In the genomic region with DNA sequence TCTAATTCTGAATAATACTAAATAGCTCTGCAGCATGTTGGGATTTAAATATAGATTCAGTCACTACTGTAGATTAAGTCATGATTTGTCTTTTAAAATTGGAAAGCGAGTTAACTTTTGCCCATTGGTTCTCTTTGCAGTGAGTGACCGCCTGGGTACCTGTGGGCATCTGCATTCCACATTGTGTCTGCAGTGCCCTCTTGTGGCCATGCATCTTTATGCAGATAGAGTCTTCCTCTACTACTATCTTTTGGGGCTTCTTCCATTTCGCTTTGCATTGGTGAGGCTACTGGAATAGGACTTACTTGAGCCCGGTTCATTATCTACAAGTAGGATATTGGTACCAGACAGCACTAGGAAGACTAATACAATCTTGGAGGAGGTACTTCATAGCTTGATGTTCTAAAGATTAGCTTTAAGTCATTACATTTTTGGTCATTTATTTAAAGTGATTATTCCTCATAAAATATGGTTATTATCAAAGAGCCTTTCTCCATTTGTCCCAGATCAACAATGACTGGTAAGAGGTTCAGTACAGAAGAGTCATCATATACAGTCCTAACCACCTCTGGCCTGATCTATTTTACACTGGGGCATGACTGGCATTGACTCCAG, we compare ENCODE assay signal across 8 cellular contexts.
DNase-seq lines count a peak whose midpoint lies in the region; ATAC-seq and TF ChIP-seq lines count a peak whose summit lies in the region.

No MANE protein-coding gene starts in this region.

- H3K36me3 ChIP-seq in breast epithelium (no peaks in the 10 kb centered on the region), HCT116 (ENCODE audit: control insufficient read depth in 1 of 2, insufficient read depth in 2 of 2, low read length in 2 of 2) (no peaks in the 10 kb centered on the region), MG63 (no peaks in the 10 kb centered on the region)

- no peaks in the 10 kb centered on the region for H3K27me3 Mint-ChIP-seq in MCF 10A (ENCODE audit: insufficient read depth, unreplicated experiment)
- H3K27me3 Mint-ChIP-seq in T-helper 2 cell treated with Interferon-gamma antibody and Interleukin-4, amounts not matched to agents 5 μg/mL and 100 μg/mL, for 36 hours (ENCODE audit: low read depth): no peaks in the 10 kb centered on the region

- H3K9ac ChIP-seq in HCT116 (ENCODE audit: low read length): no peak overlapping the region

- H3K9me3 ChIP-seq in breast epithelium (no peaks in the 10 kb centered on the region), HCT116 (ENCODE audit: control insufficient read depth in 1 of 2, insufficient read depth in 1 of 2, low read depth in 1 of 2, low read length in 2 of 2) (no peaks in the 10 kb centered on the region), MG63 (no peaks in the 10 kb centered on the region)

- TF ChIP-seq RAD21 in HCT116 (IDR thresholded peaks at IDR 0.05; ENCODE audit: low read depth): peak; percentile 62

- in situ Hi-C loops in T47D (cut with HindIII; ENCODE audit: low pct_unique_long_range_greater_than_20kb, low sequenced_read_pairs): no loop called here

- intact Hi-C loops in MCF 10A (cut with micrococcal nuclease) (loop anchor here (1.0 to 5.0 kb wide), 3 partner anchors 28 to 440 kb away; no protein-coding TSS in a partner anchor), breast epithelium (cut with DNase I; ENCODE audit: low total_unique reads) (no loop called here), HCT116 (cut with micrococcal nuclease) (no loop called here)

- RAD21 ChIA-PET in HCT116 (lab: Charles Lee; ENCODE audit: low non-redundant PET in 1 of 2, low total read pairs in 2 of 2, uncharacterized antibody in 2 of 2, unreplicated experiment in 2 of 2): no interaction called here

- H3K79me2 ChIP-seq in HCT116 (ENCODE audit: insufficient read depth, low read length): no peaks in the 10 kb centered on the region

- no peak overlapping the region for H3K4me2 ChIP-seq in HCT116 (ENCODE audit: low read length)

- H3K4me3 Mint-ChIP-seq in MCF 10A (ENCODE audit: unreplicated experiment): no peak overlapping the region
- no peak overlapping the region for H3K4me3 Mint-ChIP-seq in T-helper 2 cell treated with Interferon-gamma antibody and Interleukin-4, amounts not matched to agents 5 μg/mL and 100 μg/mL, for 36 hours

- TF ChIP-seq CTCF in MCF 10A (IDR thresholded peaks at IDR 0.05; ENCODE audit: unreplicated experiment): peak; percentile 81
- peak in 1 of 3 donors; percentile 52 for TF ChIP-seq CTCF in breast epithelium (IDR thresholded peaks at IDR 0.05)
- peak; percentile 44 to 95 (median 86); a peak in 5 of 6 replicates for TF ChIP-seq CTCF in HCT116 (IDR thresholded peaks at IDR 0.05 in 2 of 3, conservative IDR thresholded peaks at IDR 0.05 in 1 of 3; ENCODE audit: borderline replicate concordance in 1 of 3, insufficient read depth in 1 of 3, low read depth in 2 of 3, low read length in 2 of 3)

- H3K27me3 ChIP-seq in breast epithelium: no peaks in the 10 kb centered on the region
- no peaks in the 10 kb centered on the region for H3K27me3 ChIP-seq in HCT116 (ENCODE audit: insufficient read depth, low read length)
- H3K27me3 ChIP-seq in MG63: no peaks in the 10 kb centered on the region

- no peak for TF ChIP-seq POLR2A in breast epithelium (IDR thresholded peaks at IDR 0.05)
- no peak for TF ChIP-seq POLR2A in HCT116 (IDR thresholded peaks at IDR 0.05; ENCODE audit: borderline replicate concordance, extremely low read depth, insufficient read depth, insufficient read length)

- CTCF ChIA-PET in MCF 10A (lab: Yijun Ruan, JAX) (interaction anchor here (0.5 to 3.4 kb wide), 25 partner anchors 8 to 1498 kb away, joined by 3 to 30 read pairs (median 3); no protein-coding TSS in a partner anchor), HCT116 (lab: Charles Lee) (interaction anchor here (1.2 to 1.6 kb wide), 4 partner anchors 8 to 1645 kb away, joined by 3 to 5 read pairs (median 3); no protein-coding TSS in a partner anchor)

- no peak overlapping the region for H2AFZ ChIP-seq in HCT116 (ENCODE audit: low read depth, low read length, poor library complexity, severe bottlenecking)

- POLR2A ChIA-PET in MCF 10A (lab: Yijun Ruan, JAX) (interaction anchor here (0.6 kb wide), 1 partner anchor 834 kb away, joined by 3 read pairs; no protein-coding TSS in a partner anchor), HCT116 (lab: Charles Lee) (no interaction called here)

- no peaks in the 10 kb centered on the region for H3K9me3 Mint-ChIP-seq in MCF 10A (ENCODE audit: unreplicated experiment)
- no peaks in the 10 kb centered on the region for H3K9me3 Mint-ChIP-seq in T-helper 2 cell treated with Interferon-gamma antibody and Interleukin-4, amounts not matched to agents 5 μg/mL and 100 μg/mL, for 36 hours

- H3K4me3 ChIP-seq in breast epithelium (no peak overlapping the region), HCT116 (replicated peaks in 1 of 2; ENCODE audit: low read depth in 1 of 2, low read length in 2 of 2) (no peak overlapping the region), MG63 (no peak overlapping the region)

- DNase-seq in MCF 10A (ENCODE audit: unreplicated experiment) (peak; percentile 79), breast epithelium (ENCODE audit: low spot score in 2 of 2) (no peak), HCT116 (ENCODE audit: low read depth, low spot score) (peak; percentile 68), MG63 (peak; percentile 24), T47D (ENCODE audit: low read depth in 1 of 2, low spot score in 1 of 2) (peak; percentile 11 to 72), left kidney (ENCODE audit: low read depth, low spot score) (peak; percentile 69)
- peak; percentile 24 for DNase-seq in T-helper 2 cell treated with Interferon-gamma antibody and Interleukin-4, amounts not matched to agents 5 μg/mL and 100 μg/mL, for 36 hours (ENCODE audit: low spot score)
- peak; percentile 5 for DNase-seq in stimulated activated CD8-positive, alpha-beta memory T cell treated with anti-CD3 and anti-CD28 coated beads, Interleukin-12 subunit alpha, Interleukin-12 subunit beta, amount 100 ng/mL, for 24 hours (ENCODE audit: extremely low read depth)

- H4K20me1 ChIP-seq in HCT116 (ENCODE audit: insufficient read depth): no peaks in the 10 kb centered on the region

- H3K9me2 ChIP-seq in HCT116 (ENCODE audit: insufficient read depth): no peaks in the 10 kb centered on the region

- no peak overlapping the region for H3K27ac Mint-ChIP-seq in MCF 10A (ENCODE audit: low read depth, unreplicated experiment)
- H3K27ac Mint-ChIP-seq in T-helper 2 cell treated with Interferon-gamma antibody and Interleukin-4, amounts not matched to agents 5 μg/mL and 100 μg/mL, for 36 hours: no peak overlapping the region

- H3K4me1 Mint-ChIP-seq in MCF 10A (ENCODE audit: insufficient read depth, unreplicated experiment): peaks cover 8% of the 10 kb centered on the region
- H3K4me1 Mint-ChIP-seq in T-helper 2 cell treated with Interferon-gamma antibody and Interleukin-4, amounts not matched to agents 5 μg/mL and 100 μg/mL, for 36 hours (ENCODE audit: low read depth): no peaks in the 10 kb centered on the region

- ATAC-seq in HCT116: peak; percentile 91

- H3K27ac ChIP-seq in breast epithelium (no peak overlapping the region), HCT116 (ENCODE audit: low read depth, low read length) (no peak overlapping the region)

- BruUV-seq in MCF 10A (replicated peaks; lab: Mats Ljungman, UMichigan) (no TSS peak), HCT116 (replicated peaks; lab: Mats Ljungman, UMichigan) (no TSS peak)

- H3K4me1 ChIP-seq in breast epithelium (no peaks in the 10 kb centered on the region), HCT116 (ENCODE audit: control insufficient read depth in 1 of 2, insufficient read depth in 2 of 2, low read length in 2 of 2) (peaks cover 0 to 7% of the 10 kb centered on the region in 2 experiments; a peak in 1 of 4 replicates)

- no peaks in the 10 kb centered on the region for H3K36me3 Mint-ChIP-seq in MCF 10A (ENCODE audit: insufficient read depth, unreplicated experiment)
- no peaks in the 10 kb centered on the region for H3K36me3 Mint-ChIP-seq in T-helper 2 cell treated with Interferon-gamma antibody and Interleukin-4, amounts not matched to agents 5 μg/mL and 100 μg/mL, for 36 hours (ENCODE audit: low read depth)

TF ChIP-seq in HCT116, 20 proteins besides CTCF, POLR2A, EP300 and RAD21 (continues in another document):
- TF ChIP-seq, protein P1, sequence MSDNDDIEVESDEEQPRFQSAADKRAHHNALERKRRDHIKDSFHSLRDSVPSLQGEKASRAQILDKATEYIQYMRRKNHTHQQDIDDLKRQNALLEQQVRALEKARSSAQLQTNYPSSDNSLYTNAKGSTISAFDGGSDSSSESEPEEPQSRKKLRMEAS (IDR thresholded peaks at IDR 0.05): no peak
- TF ChIP-seq CEBPB (IDR thresholded peaks at IDR 0.05; ENCODE audit: low read depth) (no peak), ELF1 (IDR thresholded peaks at IDR 0.05; ENCODE audit: borderline replicate concordance, low read depth) (no peak), TCF7L2 (IDR thresholded peaks at IDR 0.05; ENCODE audit: borderline replicate concordance, extremely low read depth, insufficient read depth, insufficient read length) (no peak), ZFX (IDR thresholded peaks at IDR 0.05) (no peak)
- TF ChIP-seq, protein P2, sequence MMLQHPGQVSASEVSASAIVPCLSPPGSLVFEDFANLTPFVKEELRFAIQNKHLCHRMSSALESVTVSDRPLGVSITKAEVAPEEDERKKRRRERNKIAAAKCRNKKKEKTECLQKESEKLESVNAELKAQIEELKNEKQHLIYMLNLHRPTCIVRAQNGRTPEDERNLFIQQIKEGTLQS (IDR thresholded peaks at IDR 0.05): no peak

Comparison
In these comparisons a context has a peak if more than half of its experiments do, and no peak if none do; other contexts are left out.
1. DNase-seq: peak in MCF 10A (single experiment), HCT116 (single experiment), MG63 (single experiment), T-helper 2 cell treated with Interferon-gamma antibody and Interleukin-4, amounts not matched to agents 5 μg/mL and 100 μg/mL, for 36 hours (single experiment), T47D (2 of 2), left kidney (single experiment) and stimulated activated CD8-positive, alpha-beta memory T cell treated with anti-CD3 and anti-CD28 coated beads, Interleukin-12 subunit alpha, Interleukin-12 subunit beta, amount 100 ng/mL, for 24 hours (single experiment); none in breast epithelium (0 of 2).